Comparison of ENCODE assay signal across 14 cellular contexts in genomic region chr6:167881327-167881726, GRCh38. TPM values are rescaled to one million over a fixed set of nuclear protein-coding genes. Genes with fewer than 3 reads are reported as not detected.
DNase-seq lines count a peak whose midpoint lies in the region; TF ChIP-seq lines count a peak whose summit lies in the region.
"Had no signal": no experiment of that assay in that cellular context is flagged by ENCODE, and none has a peak within 500 bp of the region (broad histone marks: within the 10 kb centered on the region; RNA-seq: fewer than 3 reads in every experiment).

No MANE protein-coding gene starts in this region.

- no CpG with 5 or more reads among the region's 2 CpGs for WGBS in H9 (ENCODE audit: extremely low coverage, insufficient read length, low lambda C conversion rate)
- WGBS in endodermal cell (ENCODE audit: insufficient coverage in 1 of 2, insufficient read length in 1 of 2), 2 experiments, result 81 to 86% methylated on average over 1 to 2 of the region's 2 CpGs

- H3K9me3 Mint-ChIP-seq in H9 (no peaks in the 10 kb centered on the region), endodermal cell (no peaks in the 10 kb centered on the region), nephron progenitor cell (no peaks in the 10 kb centered on the region)
- H3K9me3 Mint-ChIP-seq: CD14-positive monocyte; CD8-positive, alpha-beta T cell; IgD-negative memory B cell had no signal

- no peak overlapping the region for H3K4me3 Mint-ChIP-seq in H9
- H3K4me3 Mint-ChIP-seq in endodermal cell, result no peak overlapping the region
- no peak overlapping the region for H3K4me3 Mint-ChIP-seq in nephron progenitor cell
- H3K4me3 Mint-ChIP-seq: CD14-positive monocyte; CD8-positive, alpha-beta T cell; IgD-negative memory B cell had no signal

- no peak overlapping the region for H2AFZ ChIP-seq in H9 (ENCODE audit: low read length)

- H3K27ac Mint-ChIP-seq in H9 (peak overlapping the region; percentile 33 to 89 (median 87); a peak in 4 of 7 replicates), endodermal cell (peak overlapping the region; percentile 44), nephron progenitor cell (peak overlapping the region; percentile 14)
- H3K27ac Mint-ChIP-seq: CD14-positive monocyte; CD8-positive, alpha-beta T cell; IgD-negative memory B cell had no signal

- DNase-seq in H9 (no peak), endodermal cell (peak; percentile 61), nephron progenitor cell (no peak), NCI-H526 (lab: John Stamatoyannopoulos, UW) (no peak)
- no peak for DNase-seq in activated CD4-positive, alpha-beta T cell treated with anti-CD3 and anti-CD28 coated beads for 48 hours
- no peak for DNase-seq in effector CD8-positive, alpha-beta T cell (lab: John Stamatoyannopoulos, UW)
- DNase-seq: BE2C; CD8-positive, alpha-beta T cell; COR-L47; DMS53; GF-D8 had no signal

- peaks cover 83% of the 10 kb centered on the region for H3K36me3 ChIP-seq in endodermal cell (ENCODE audit: control insufficient read depth, insufficient read depth, low read length)

- no peak overlapping the region for H2BK5ac ChIP-seq in H9 (ENCODE audit: insufficient read length, low read length)

- no peak overlapping the region for H3T11ph ChIP-seq in H9 (ENCODE audit: low read length)

- H4K5ac ChIP-seq in H9 (ENCODE audit: insufficient read length, low read depth, low read length), result no peak overlapping the region

- H3K9me3 ChIP-seq in H9 (ENCODE audit: control insufficient read depth, low read depth, low read length), result no peaks in the 10 kb centered on the region
- no peaks in the 10 kb centered on the region for H3K9me3 ChIP-seq in endodermal cell (ENCODE audit: control insufficient read depth, low read length)
- H3K9me3 ChIP-seq: A549, BE2C had no signal

- no peak overlapping the region for H3K56ac ChIP-seq in H9 (ENCODE audit: insufficient read length, low read depth, low read length)

- no peak overlapping the region for H2AK5ac ChIP-seq in H9 (ENCODE audit: insufficient read length, low read length)

- no peak overlapping the region for H3K23ac ChIP-seq in H9 (ENCODE audit: insufficient read length, low read depth, low read length)

- H3K4me1 ChIP-seq in H9 (ENCODE audit: insufficient read depth, low read length) (peaks cover 3% of the 10 kb centered on the region; the same call in 1 of the 2 replicates), endodermal cell (ENCODE audit: control insufficient read depth, insufficient read depth, low read length) (peaks cover 4% of the 10 kb centered on the region)
- H3K4me1 ChIP-seq: A549, BE2C had no signal

- H3K4me2 ChIP-seq in H9 (ENCODE audit: insufficient read depth, insufficient read length, low read length), result no peak overlapping the region
- H3K4me2 ChIP-seq: A549 had no signal

- H3K27me3 ChIP-seq in H9 (ENCODE audit: insufficient read depth, low read length) (no peaks in the 10 kb centered on the region), endodermal cell (ENCODE audit: control insufficient read depth, insufficient read depth, low read length, poor library complexity, severe bottlenecking) (no peaks in the 10 kb centered on the region)
- H3K27me3 ChIP-seq: BE2C had no signal

- no peak overlapping the region for H4K8ac ChIP-seq in H9 (replicated peaks; ENCODE audit: insufficient read length, low read depth, low read length)

- no peaks in the 10 kb centered on the region for H3K79me1 ChIP-seq in H9 (ENCODE audit: insufficient read depth, low read depth, low read length, poor library complexity, severe bottlenecking)

- no peak overlapping the region for H3K14ac ChIP-seq in H9 (ENCODE audit: insufficient read depth, low read length)

- H3K27me3 Mint-ChIP-seq in H9 (ENCODE audit: low read depth) (no peaks in the 10 kb centered on the region), endodermal cell (ENCODE audit: insufficient read depth) (no peaks in the 10 kb centered on the region), nephron progenitor cell (ENCODE audit: low read depth, poor library complexity) (peaks cover 2% of the 10 kb centered on the region)
- H3K27me3 Mint-ChIP-seq: IgD-negative memory B cell had no signal

- peaks cover 25 to 62% (median 50%) of the 10 kb centered on the region in 3 experiments; a peak in 6 of 7 replicates for H3K36me3 Mint-ChIP-seq in H9 (ENCODE audit: insufficient read depth in 1 of 3, low read depth in 3 of 3)
- H3K36me3 Mint-ChIP-seq in endodermal cell (ENCODE audit: low read depth), result peaks cover 64% of the 10 kb centered on the region
- peaks cover 80% of the 10 kb centered on the region for H3K36me3 Mint-ChIP-seq in nephron progenitor cell (ENCODE audit: low read depth)
- H3K36me3 Mint-ChIP-seq: CD14-positive monocyte; CD8-positive, alpha-beta T cell had no signal

- H3K18ac ChIP-seq in H9 (ENCODE audit: insufficient read length, low read depth, low read length), result no peak overlapping the region

- no peak overlapping the region for H3K4ac ChIP-seq in H9 (ENCODE audit: low read depth, low read length)

- TF ChIP-seq CTCF in H9 (conservative IDR thresholded peaks at IDR 0.05), result no peak
- no peak for TF ChIP-seq CTCF in endodermal cell (conservative IDR thresholded peaks at IDR 0.05)
- TF ChIP-seq CTCF in nephron progenitor cell (IDR thresholded peaks at IDR 0.05), result no peak

- no peak overlapping the region for H2BK15ac ChIP-seq in H9 (ENCODE audit: low read depth, low read length)

- H3K4me1 Mint-ChIP-seq in H9 (peaks cover 34 to 37% of the 10 kb centered on the region in 2 experiments), endodermal cell (peaks cover 39% of the 10 kb centered on the region), nephron progenitor cell (no peaks in the 10 kb centered on the region)
- H3K4me1 Mint-ChIP-seq: CD14-positive monocyte, IgD-negative memory B cell had no signal

- no peak overlapping the region for H3K4me3 ChIP-seq in endodermal cell (ENCODE audit: low read length)
- H3K4me3 ChIP-seq: A549 had no signal

- no peaks in the 10 kb centered on the region for H3K79me2 ChIP-seq in H9 (ENCODE audit: insufficient read depth, low read length)

- H4K20me1 ChIP-seq in H9 (ENCODE audit: control insufficient read depth, insufficient read depth, insufficient read length), result no peaks in the 10 kb centered on the region

- no peak overlapping the region for H3K9ac ChIP-seq in H9 (ENCODE audit: extremely low read depth, insufficient read length, low read length)
- H3K9ac ChIP-seq in endodermal cell (ENCODE audit: extremely low read depth, low read length, poor library complexity, severe bottlenecking), result no peak overlapping the region

- no peak overlapping the region for H4K91ac ChIP-seq in H9 (ENCODE audit: insufficient read length, low read depth, low read length)

- no peaks in the 10 kb centered on the region for H3K23me2 ChIP-seq in H9 (ENCODE audit: insufficient read length, low read depth, low read length, poor library complexity, severe bottlenecking)

- no peak overlapping the region for H3K27ac ChIP-seq in H9 (ENCODE audit: insufficient read length, low read depth, low read length)
- H3K27ac ChIP-seq in endodermal cell (ENCODE audit: low read depth, low read length), result no peak overlapping the region
- H3K27ac ChIP-seq: A549 had no signal

- H2BK20ac ChIP-seq in H9 (ENCODE audit: low read depth, low read length, poor library complexity, severe bottlenecking), result no peak overlapping the region

- H2BK120ac ChIP-seq in H9 (ENCODE audit: low read depth, low read length, poor library complexity, severe bottlenecking), result no peak overlapping the region

- H2BK12ac ChIP-seq in H9 (ENCODE audit: insufficient read length, low read depth, low read length), result no peak overlapping the region

RNA-seq across cellular contexts. Expression of gene AFDN, which starts 54.6 kb away (rescaled TPM):
- total RNA-seq in H9 (2021) (153 and 157 TPM in 2 replicates), endodermal cell (100 to 1,000 TPM; 214 to 239 TPM)
- 167 TPM for polyA plus RNA-seq in endodermal cell (2013, experiment 1 of 2)
- 150 TPM for polyA plus RNA-seq in endodermal cell (2013, experiment 2 of 2)

Comparison
In these comparisons a context has a peak if more than half of its experiments do, and no peak if none do; other contexts are left out.
1. H3K27ac Mint-ChIP-seq: peak in every context shown above with its lines; median percentile 87 in H9; 44 in endodermal cell; 14 in nephron progenitor cell.